Comparison of ENCODE assay signal across 15 cellular contexts in the genomic region with DNA sequence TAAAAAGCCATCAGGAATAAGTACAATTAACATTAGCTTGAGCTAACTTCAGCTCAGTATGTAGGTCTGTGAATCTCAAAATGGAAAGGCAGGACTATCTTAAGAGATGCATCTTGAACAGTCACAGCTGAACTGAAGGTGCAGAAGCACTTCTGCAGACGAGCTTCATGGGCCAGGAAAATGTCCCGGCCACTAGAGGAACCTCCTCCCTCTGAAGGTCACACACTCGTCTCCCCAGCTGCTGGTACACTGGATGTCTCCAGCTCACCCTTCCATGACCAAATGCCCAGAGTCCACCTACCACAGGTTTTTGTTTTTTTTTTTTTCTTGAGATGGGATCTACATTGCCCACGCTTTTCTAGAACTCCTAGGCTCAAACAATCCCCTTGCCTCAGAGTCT. TPM values are rescaled to one million over a fixed set of nuclear protein-coding genes. Genes with fewer than 3 reads are reported as not detected.
DNase-seq lines count a peak whose midpoint lies in the region; FAIRE-seq and TF ChIP-seq lines count a peak whose summit lies in the region.
"Had no signal": no experiment of that assay in that cellular context is flagged by ENCODE, and none has a peak within 500 bp of the region (broad histone marks: within the 10 kb centered on the region; RNA-seq: fewer than 3 reads in every experiment).

No MANE protein-coding gene starts in this region.

- H3K27ac ChIP-seq in H9 (ENCODE audit: insufficient read length, low read depth, low read length) (no peak overlapping the region), stomach (no peak overlapping the region)
- H3K27ac ChIP-seq: A549, GM23248 had no signal

- H4K8ac ChIP-seq in H9 (replicated peaks; ENCODE audit: insufficient read length, low read depth, low read length) = no peak overlapping the region

- no peak for TF ChIP-seq CTCF in H9 (conservative IDR thresholded peaks at IDR 0.05)
- TF ChIP-seq CTCF in stomach (IDR thresholded peaks at IDR 0.05) = no peak

- no peak overlapping the region for H3K56ac ChIP-seq in H9 (ENCODE audit: insufficient read length, low read depth, low read length)

- no peak overlapping the region for H2BK5ac ChIP-seq in H9 (ENCODE audit: insufficient read length, low read length)

- TF ChIP-seq EP300 in stomach (IDR thresholded peaks at IDR 0.05) = no peak

- no peak for FAIRE-seq in HTR-8/SVneo (lab: Jason Lieb, UNC)
- FAIRE-seq: A549 had no signal

- WGBS in H9 (ENCODE audit: extremely low coverage, insufficient read length, low lambda C conversion rate) = no CpG with 5 or more reads among the region's 4 CpGs
- 71 to 90% (median 81%) methylated on average over 4 of the region's 4 CpGs for WGBS in stomach, 5 donors

- H2BK12ac ChIP-seq in H9 (ENCODE audit: insufficient read length, low read depth, low read length) = no peak overlapping the region

- H3K27me3 Mint-ChIP-seq in H9 (ENCODE audit: low read depth) = no peaks in the 10 kb centered on the region

- H3K4me3 Mint-ChIP-seq in H9 = no peak overlapping the region
- H3K4me3 Mint-ChIP-seq: CD14-positive monocyte had no signal

- H2AK5ac ChIP-seq in H9 (ENCODE audit: insufficient read length, low read length) = no peak overlapping the region

- H3K79me2 ChIP-seq in H9 (ENCODE audit: insufficient read depth, low read length) = no peaks in the 10 kb centered on the region

- peak; percentile 57 for DNase-seq in Caki2 (ENCODE audit: low read depth)
- DNase-seq in H9 = no peak
- DNase-seq in kidney tubule cell (ENCODE audit: low spot score) = peak; percentile 28
- DNase-seq in renal cortical epithelial cell (ENCODE audit: low read depth) = peak; percentile 36
- no peak for DNase-seq in stomach
- no peak for DNase-seq in HTR-8/SVneo (ENCODE audit: insufficient read length, low spot score)
- DNase-seq in C1 segment of cervical spinal cord (lab: John Stamatoyannopoulos, UW) = no peak
- DNase-seq: BE2C, Calu3, DMS 273 treated with DMSO at 0.1 percent for 48 hours, GM23248, H7, IMR-90 had no signal

- intact Hi-C loops in stomach (cut with DNase I; ENCODE audit: low total_unique reads) = no loop called here

- no peak overlapping the region for H3K4me3 ChIP-seq in stomach
- H3K4me3 ChIP-seq: A549, GM23248 had no signal

- in situ Hi-C loops in Caki2 (cut with HindIII; ENCODE audit: low pct_unique_long_range_greater_than_20kb, low sequenced_read_pairs) = no loop called here

- H2BK120ac ChIP-seq in H9 (ENCODE audit: low read depth, low read length, poor library complexity, severe bottlenecking) = no peak overlapping the region

- no peaks in the 10 kb centered on the region for H3K9me3 ChIP-seq in H9 (ENCODE audit: control insufficient read depth, low read depth, low read length)
- H3K9me3 ChIP-seq in stomach = no peaks in the 10 kb centered on the region
- H3K9me3 ChIP-seq: A549, BE2C had no signal

- peak overlapping the region in 2 of 3 experiments; percentile 65 to 68; a peak in 2 of 7 replicates for H3K27ac Mint-ChIP-seq in H9
- H3K27ac Mint-ChIP-seq: CD14-positive monocyte had no signal

- peaks cover 33 to 91% (median 71%) of the 10 kb centered on the region in 3 experiments for H3K36me3 Mint-ChIP-seq in H9 (ENCODE audit: insufficient read depth in 1 of 3, low read depth in 3 of 3)

- H3K9me3 Mint-ChIP-seq in H9 = no peaks in the 10 kb centered on the region

- no peaks in the 10 kb centered on the region for H3K23me2 ChIP-seq in H9 (ENCODE audit: insufficient read length, low read depth, low read length, poor library complexity, severe bottlenecking)

- no peaks in the 10 kb centered on the region; the same call in 1 of the 2 replicates for H3K4me1 ChIP-seq in H9 (ENCODE audit: insufficient read depth, low read length)
- no peaks in the 10 kb centered on the region for H3K4me1 ChIP-seq in stomach
- H3K4me1 ChIP-seq: A549, BE2C had no signal

- no peak overlapping the region for H4K5ac ChIP-seq in H9 (ENCODE audit: insufficient read length, low read depth, low read length)

- no peak overlapping the region for H3K4me2 ChIP-seq in H9 (ENCODE audit: insufficient read depth, insufficient read length, low read length)
- H3K4me2 ChIP-seq: A549 had no signal

- H3K4me1 Mint-ChIP-seq in H9 = peaks cover 6% of the 10 kb centered on the region in 2 experiments
- H3K4me1 Mint-ChIP-seq: CD14-positive monocyte had no signal

- no peak overlapping the region for H3K23ac ChIP-seq in H9 (ENCODE audit: insufficient read length, low read depth, low read length)

- no peak overlapping the region for H2AFZ ChIP-seq in H9 (ENCODE audit: low read length)
- H2AFZ ChIP-seq: GM23248 had no signal

- no peak overlapping the region for H3T11ph ChIP-seq in H9 (ENCODE audit: low read length)

- H4K91ac ChIP-seq in H9 (ENCODE audit: insufficient read length, low read depth, low read length) = no peak overlapping the region

- H3K14ac ChIP-seq in H9 (ENCODE audit: insufficient read depth, low read length) = no peak overlapping the region

- no peak overlapping the region for H3K9ac ChIP-seq in H9 (ENCODE audit: extremely low read depth, insufficient read length, low read length)
- H3K9ac ChIP-seq: GM23248 had no signal

- no peak overlapping the region for H2BK20ac ChIP-seq in H9 (ENCODE audit: low read depth, low read length, poor library complexity, severe bottlenecking)

- peaks cover 23 to 97% (median 89%) of the 10 kb centered on the region in 4 donors for H3K36me3 ChIP-seq in stomach

- H3K18ac ChIP-seq in H9 (ENCODE audit: insufficient read length, low read depth, low read length) = no peak overlapping the region

- no peak overlapping the region for H2BK15ac ChIP-seq in H9 (ENCODE audit: low read depth, low read length)

- H3K4ac ChIP-seq in H9 (ENCODE audit: low read depth, low read length) = no peak overlapping the region

- H3K27me3 ChIP-seq in H9 (ENCODE audit: insufficient read depth, low read length) (no peaks in the 10 kb centered on the region), stomach (no peaks in the 10 kb centered on the region)
- H3K27me3 ChIP-seq: BE2C had no signal

- H4K20me1 ChIP-seq in H9 (ENCODE audit: control insufficient read depth, insufficient read depth, insufficient read length) = no peaks in the 10 kb centered on the region

- no peaks in the 10 kb centered on the region for H3K79me1 ChIP-seq in H9 (ENCODE audit: insufficient read depth, low read depth, low read length, poor library complexity, severe bottlenecking)

- TF ChIP-seq POLR2A in stomach (IDR thresholded peaks at IDR 0.05) = no peak

RNA-seq across cellular contexts. Expression of a gene that starts 33.2 kb away (rescaled TPM):
- 15.8 and 24.2 TPM in 2 replicates for total RNA-seq in Caki2 (2014; rRNA removed; shearing (Covaris generic); ENCODE audit: low replicate concordance)
- total RNA-seq in H9 (2021) (91.8 and 97.5 TPM in 2 replicates), renal cortical epithelial cell (7.5 and 19.8 TPM in 2 replicates), stomach (100 to 1,000 TPM in 3 of 5 donors, 10 to 100 TPM in 2; 25.5 to 266 (median 105) TPM)
- polyA plus RNA-seq in stomach = 10 to 100 TPM; 12.1 to 27.7 (median 22.8) TPM

RNA-seq across cellular contexts. Expression of a gene that starts 47.1 kb away (rescaled TPM):
- 66.7 and 104 TPM in 2 replicates for total RNA-seq in Caki2 (2014; rRNA removed; shearing (Covaris generic); ENCODE audit: low replicate concordance)
- total RNA-seq in H9 (2021) = 48.7 and 49.6 TPM in 2 replicates
- 6.1 and 12.9 TPM in 2 replicates for total RNA-seq in renal cortical epithelial cell
- 10 to 100 TPM in 4 of 5 donors, 1 to 10 TPM in 1; 8.8 to 40.1 (median 18.7) TPM for total RNA-seq in stomach
- polyA plus RNA-seq in stomach = 10 to 100 TPM in 2 of 3 donors, 1 to 10 TPM in 1; 9.7 to 14.2 (median 13.8) TPM

Comparison
In these comparisons a context has a peak if more than half of its experiments do, and no peak if none do; other contexts are left out.
1. DNase-seq: peak in Caki2 (single experiment), kidney tubule cell (single experiment) and renal cortical epithelial cell (single experiment); none in H9 (single experiment), stomach (single experiment), HTR-8/SVneo (single experiment) and C1 segment of cervical spinal cord (0 of 14).